21 cellular contexts compared by ENCODE assay signal in genomic region chr12:56778756-56779155, GRCh38. TPM values are rescaled to one million over a fixed set of nuclear protein-coding genes. Genes with fewer than 3 reads are reported as not detected.
DNase-seq lines count a peak whose midpoint lies in the region; ATAC-seq lines count a peak whose summit lies in the region.
"Had no signal": no experiment of that assay in that cellular context is flagged by ENCODE, and none has a peak within 500 bp of the region (broad histone marks: within the 10 kb centered on the region; RNA-seq: fewer than 3 reads in every experiment).

No MANE protein-coding gene starts in this region.

- CTCF ChIA-PET in activated CD8-positive, alpha-beta memory T cell treated with anti-CD3 and anti-CD28 coated beads, Interleukin-2, amount 10 ng/mL, durations not matched to agents 7 days and 5 days (lab: Charles Lee), result no interaction called here
- CTCF ChIA-PET in activated naive CD4-positive, alpha-beta T cell treated with anti-CD3 and anti-CD28 coated beads, Interleukin-2, amount 10 ng/mL, durations not matched to agents 7 days and 5 days (lab: Charles Lee), result no interaction called here

- no peaks in the 10 kb centered on the region for H3K4me1 Mint-ChIP-seq in activated CD8-positive, alpha-beta memory T cell treated with anti-CD3 and anti-CD28 coated beads, Interleukin-2, amount 10 ng/mL, durations not matched to agents 7 days and 5 days
- no peaks in the 10 kb centered on the region for H3K4me1 Mint-ChIP-seq in activated naive CD4-positive, alpha-beta T cell treated with anti-CD3 and anti-CD28 coated beads, Interleukin-2, amount 10 ng/mL, durations not matched to agents 7 days and 5 days
- H3K4me1 Mint-ChIP-seq: CD4-positive, alpha-beta memory T cell; CD4-positive, CD25-positive, alpha-beta regulatory T cell; CD8-positive, alpha-beta memory T cell had no signal

- no peaks in the 10 kb centered on the region for H3K27me3 Mint-ChIP-seq in activated CD8-positive, alpha-beta memory T cell treated with anti-CD3 and anti-CD28 coated beads, Interleukin-2, amount 10 ng/mL, durations not matched to agents 7 days and 5 days
- H3K27me3 Mint-ChIP-seq in activated naive CD4-positive, alpha-beta T cell treated with anti-CD3 and anti-CD28 coated beads, Interleukin-2, amount 10 ng/mL, durations not matched to agents 7 days and 5 days, result no peaks in the 10 kb centered on the region
- H3K27me3 Mint-ChIP-seq: B cell; CD8-positive, alpha-beta memory T cell had no signal

- DNase-seq in activated CD8-positive, alpha-beta memory T cell treated with anti-CD3 and anti-CD28 coated beads, Interleukin-2, amount 10 ng/mL, durations not matched to agents 7 days and 5 days, result peak; percentile 26
- DNase-seq in activated CD8-positive, alpha-beta memory T cell treated with anti-CD3 and anti-CD28 coated beads for 24 hours, result no peak
- DNase-seq in left lobe of liver (ENCODE audit: low spot score), result peak; percentile 44
- DNase-seq in activated naive CD4-positive, alpha-beta T cell treated with anti-CD3 and anti-CD28 coated beads, Interleukin-2, amount 10 ng/mL, durations not matched to agents 7 days and 5 days, result no peak
- DNase-seq in AG20443 (ENCODE audit: low spot score), result no peak
- DNase-seq: AML-193; CD4-positive, alpha-beta memory T cell; CD4-positive, CD25-positive, alpha-beta regulatory T cell; CD8-positive, alpha-beta memory T cell; COR-L47; DMS 273 treated with DMSO at 0.1 percent for 48 hours; DMS153; DMS53; DMS79; DND-41; EL; GDM1 had no signal

- H3K4me3 Mint-ChIP-seq in activated CD8-positive, alpha-beta memory T cell treated with anti-CD3 and anti-CD28 coated beads, Interleukin-2, amount 10 ng/mL, durations not matched to agents 7 days and 5 days, result no peak overlapping the region
- H3K4me3 Mint-ChIP-seq in activated naive CD4-positive, alpha-beta T cell treated with anti-CD3 and anti-CD28 coated beads, Interleukin-2, amount 10 ng/mL, durations not matched to agents 7 days and 5 days, result no peak overlapping the region
- H3K4me3 Mint-ChIP-seq: B cell; CD4-positive, alpha-beta memory T cell; CD4-positive, CD25-positive, alpha-beta regulatory T cell; CD8-positive, alpha-beta memory T cell had no signal

- no peak for ATAC-seq in activated CD8-positive, alpha-beta memory T cell treated with anti-CD3 and anti-CD28 coated beads, Interleukin-2, amount 10 ng/mL, durations not matched to agents 7 days and 5 days
- ATAC-seq in left lobe of liver, result no peak
- ATAC-seq: A549, GM12878 had no signal

- no peaks in the 10 kb centered on the region for H3K36me3 Mint-ChIP-seq in activated CD8-positive, alpha-beta memory T cell treated with anti-CD3 and anti-CD28 coated beads, Interleukin-2, amount 10 ng/mL, durations not matched to agents 7 days and 5 days
- no peaks in the 10 kb centered on the region for H3K36me3 Mint-ChIP-seq in activated naive CD4-positive, alpha-beta T cell treated with anti-CD3 and anti-CD28 coated beads, Interleukin-2, amount 10 ng/mL, durations not matched to agents 7 days and 5 days
- H3K36me3 Mint-ChIP-seq: CD14-positive monocyte; CD4-positive, alpha-beta memory T cell; CD4-positive, CD25-positive, alpha-beta regulatory T cell; CD8-positive, alpha-beta memory T cell had no signal

- no peaks in the 10 kb centered on the region for H3K9me3 Mint-ChIP-seq in activated CD8-positive, alpha-beta memory T cell treated with anti-CD3 and anti-CD28 coated beads, Interleukin-2, amount 10 ng/mL, durations not matched to agents 7 days and 5 days (ENCODE audit: low read depth)
- H3K9me3 Mint-ChIP-seq in activated naive CD4-positive, alpha-beta T cell treated with anti-CD3 and anti-CD28 coated beads, Interleukin-2, amount 10 ng/mL, durations not matched to agents 7 days and 5 days, result no peaks in the 10 kb centered on the region
- H3K9me3 Mint-ChIP-seq: CD4-positive, alpha-beta memory T cell; CD8-positive, alpha-beta memory T cell had no signal

- no peak overlapping the region for H3K27ac Mint-ChIP-seq in activated CD8-positive, alpha-beta memory T cell treated with anti-CD3 and anti-CD28 coated beads, Interleukin-2, amount 10 ng/mL, durations not matched to agents 7 days and 5 days
- no peak overlapping the region for H3K27ac Mint-ChIP-seq in activated naive CD4-positive, alpha-beta T cell treated with anti-CD3 and anti-CD28 coated beads, Interleukin-2, amount 10 ng/mL, durations not matched to agents 7 days and 5 days
- H3K27ac Mint-ChIP-seq: B cell; CD14-positive monocyte; CD4-positive, alpha-beta memory T cell; CD4-positive, CD25-positive, alpha-beta regulatory T cell; CD8-positive, alpha-beta memory T cell had no signal

RNA-seq across cellular contexts. Expression of gene HSD17B6, which starts 15.6 kb away (rescaled TPM):
- 1 to 10 TPM; 2.9 to 4.5 TPM for total RNA-seq in activated CD8-positive, alpha-beta memory T cell treated with anti-CD3 and anti-CD28 coated beads, Interleukin-2, amount 10 ng/mL, durations not matched to agents 7 days and 5 days
- total RNA-seq in left lobe of liver, result 554 TPM
- total RNA-seq: CD4-positive, CD25-positive, alpha-beta regulatory T cell had no signal

RNA-seq across cellular contexts. Expression of gene PRIM1, which starts 26.6 kb away (rescaled TPM):
- 10 to 100 TPM; 62.9 to 65.3 TPM for total RNA-seq in activated CD8-positive, alpha-beta memory T cell treated with anti-CD3 and anti-CD28 coated beads, Interleukin-2, amount 10 ng/mL, durations not matched to agents 7 days and 5 days
- 4.9 TPM for total RNA-seq in left lobe of liver

RNA-seq across cellular contexts. Expression of gene NACA, which starts 53.7 kb away (rescaled TPM):
- 100 to 1,000 TPM; 723 to 803 TPM for total RNA-seq in activated CD8-positive, alpha-beta memory T cell treated with anti-CD3 and anti-CD28 coated beads, Interleukin-2, amount 10 ng/mL, durations not matched to agents 7 days and 5 days
- 223 TPM for total RNA-seq in left lobe of liver

Comparison
In these comparisons a context has a peak if more than half of its experiments do, and no peak if none do; other contexts are left out.
1. DNase-seq: peak in activated CD8-positive, alpha-beta memory T cell treated with anti-CD3 and anti-CD28 coated beads, Interleukin-2, amount 10 ng/mL, durations not matched to agents 7 days and 5 days (single experiment) and left lobe of liver (single experiment); none in activated CD8-positive, alpha-beta memory T cell treated with anti-CD3 and anti-CD28 coated beads for 24 hours (single experiment), activated naive CD4-positive, alpha-beta T cell treated with anti-CD3 and anti-CD28 coated beads, Interleukin-2, amount 10 ng/mL, durations not matched to agents 7 days and 5 days (single experiment) and AG20443 (single experiment).
2. RNA of gene HSD17B6, which starts 15.6 kb away (total RNA-seq): 554 TPM in left lobe of liver (single experiment); 2.9 to 4.5 TPM in activated CD8-positive, alpha-beta memory T cell treated with anti-CD3 and anti-CD28 coated beads, Interleukin-2, amount 10 ng/mL, durations not matched to agents 7 days and 5 days; every median in the first group is over 100 times any median in the second.
3. RNA of gene PRIM1, which starts 26.6 kb away (total RNA-seq): 62.9 to 65.3 TPM in activated CD8-positive, alpha-beta memory T cell treated with anti-CD3 and anti-CD28 coated beads, Interleukin-2, amount 10 ng/mL, durations not matched to agents 7 days and 5 days; 4.9 TPM in left lobe of liver (single experiment); every median in the first group is over 10 times any median in the second.